ENCODE assay signal across 19 cellular contexts in the genomic region with DNA sequence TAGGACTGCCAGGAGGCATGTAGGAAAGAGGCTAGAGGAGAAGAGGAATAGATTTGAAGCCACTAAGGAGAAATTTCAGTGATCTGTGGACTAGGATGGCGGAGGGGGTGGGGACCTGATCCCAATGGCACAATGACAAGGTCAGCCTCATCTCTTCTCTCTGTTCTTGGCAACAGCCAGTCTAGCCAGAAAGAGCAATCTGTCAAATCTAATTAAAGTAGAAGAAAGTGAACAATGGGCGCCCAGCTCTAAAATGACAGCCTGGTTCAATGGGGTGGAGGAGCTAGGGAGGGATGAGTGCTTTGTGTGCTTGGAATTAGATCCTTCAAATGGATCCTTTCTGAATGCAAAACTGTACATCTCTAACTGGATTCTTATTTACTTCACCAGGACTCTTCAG. TPM values are rescaled to one million over a fixed set of nuclear protein-coding genes. Genes with fewer than 3 reads are reported as not detected.
A peak's percentile ranks its signal among the peaks of the same experiment; 100 is the strongest.
DNase-seq lines count a peak whose midpoint lies in the region; ATAC-seq and TF ChIP-seq lines count a peak whose summit lies in the region.
"Had no signal": no experiment of that assay in that cellular context is flagged by ENCODE, and none has a peak within 500 bp of the region (broad histone marks: within the 10 kb centered on the region; RNA-seq: fewer than 3 reads in every experiment).

No MANE protein-coding gene starts in this region.

- H2AK5ac ChIP-seq in IMR-90 (ENCODE audit: low read depth, low read length): peak overlapping the region; percentile 28; the same call in 1 of the 2 replicates

- intact Hi-C loops in IMR-90 (cut with micrococcal nuclease): no loop called here
- intact Hi-C loops in prostate gland (cut with DNase I): no loop called here
- intact Hi-C loops in ascending aorta (cut with DNase I): no loop called here

- whole genome bisulfite sequencing in IMR-90 (ENCODE audit: extremely low coverage in 2 of 2, insufficient read length in 1 of 2), 2 experiments: 100% methylated on average over 1 of the region's 2 CpGs; no CpG with 5 or more reads in 1 of the 2 experiments
- WGBS in prostate gland: 100% methylated on average over 2 of the region's 2 CpGs

- H3K36me3 ChIP-seq in IMR-90 (ENCODE audit: control insufficient read depth, insufficient read depth, low read length): no peaks in the 10 kb centered on the region
- H3K36me3 ChIP-seq in parathyroid adenoma (ENCODE audit: control insufficient read depth, insufficient read depth, low read length): no peaks in the 10 kb centered on the region
- no peaks in the 10 kb centered on the region for H3K36me3 ChIP-seq in prostate gland
- no peaks in the 10 kb centered on the region for H3K36me3 ChIP-seq in ascending aorta
- H3K36me3 ChIP-seq: heart right ventricle, spleen, thoracic aorta had no signal

- DNase-seq in IMR-90 (no peak), NCI-H2171 (lab: John Stamatoyannopoulos, UW) (peak; percentile 19), caudate nucleus (lab: John Stamatoyannopoulos, UW) (peak in 6 of 61 donors; percentile 3 to 51 (median 10)), prostate gland (ENCODE audit: low spot score) (no peak), ascending aorta (ENCODE audit: low spot score in 2 of 2) (no peak)
- DNase-seq: activated CD4-positive, alpha-beta T cell treated with anti-CD3 and anti-CD28 coated beads, Interleukin-2, amount 10 ng/mL, durations not matched to agents 7 days and 5 days; activated CD8-positive, alpha-beta memory T cell treated with anti-CD3 and anti-CD28 coated beads, Interleukin-2, amount 50 U/mL, for 48 hours; activated gamma-delta T cell; amniotic stem cell; GF-D8; heart right ventricle; naive B cell; NCI-H1930; RPMI8226; spleen had no signal

- H3K4me3 ChIP-seq in IMR-90 (ENCODE audit: insufficient read depth, low read depth, low read length): no peak overlapping the region
- H3K4me3 ChIP-seq in parathyroid adenoma (ENCODE audit: low read depth, low read length): no peak overlapping the region
- no peak overlapping the region for H3K4me3 ChIP-seq in prostate gland
- no peak overlapping the region for H3K4me3 ChIP-seq in ascending aorta
- H3K4me3 ChIP-seq: GM12878, heart right ventricle, spleen, thoracic aorta had no signal

- H4K8ac ChIP-seq in IMR-90 (ENCODE audit: low read depth in 2 of 2, low read length in 2 of 2): no peak overlapping the region

- H3K4ac ChIP-seq in IMR-90 (ENCODE audit: low read depth, low read length): no peak overlapping the region

- no peaks in the 10 kb centered on the region for H4K20me1 ChIP-seq in IMR-90 (ENCODE audit: insufficient read depth, low read length)

- no peak overlapping the region for H2AK9ac ChIP-seq in IMR-90 (replicated peaks; ENCODE audit: low read depth, low read length, poor library complexity)

- H3K27me3 ChIP-seq in IMR-90 (ENCODE audit: control insufficient read depth, insufficient read depth, low read length) (no peaks in the 10 kb centered on the region), parathyroid adenoma (ENCODE audit: control insufficient read depth, insufficient read depth, low read length) (no peaks in the 10 kb centered on the region), prostate gland (replicated peaks; ENCODE audit: insufficient read depth) (no peaks in the 10 kb centered on the region), ascending aorta (no peaks in the 10 kb centered on the region)
- H3K27me3 ChIP-seq: heart right ventricle, spleen had no signal

- no peak overlapping the region for H3K9ac ChIP-seq in IMR-90 (ENCODE audit: low read depth, low read length)
- H3K9ac ChIP-seq in parathyroid adenoma: no peak overlapping the region

- peaks cover 10% of the 10 kb centered on the region for H3K4me1 ChIP-seq in IMR-90 (ENCODE audit: control insufficient read depth, insufficient read depth, low read length)
- peaks cover 7% of the 10 kb centered on the region for H3K4me1 ChIP-seq in parathyroid adenoma
- H3K4me1 ChIP-seq in prostate gland (replicated peaks): no peaks in the 10 kb centered on the region
- peaks cover 0 to 10% of the 10 kb centered on the region in 2 donors for H3K4me1 ChIP-seq in ascending aorta

- no peak for TF ChIP-seq CTCF in IMR-90 (conservative IDR thresholded peaks at IDR 0.05; ENCODE audit: low read depth, low read length)
- no peak for TF ChIP-seq CTCF in parathyroid adenoma (IDR thresholded peaks at IDR 0.05)
- no peak for TF ChIP-seq CTCF in prostate gland (IDR thresholded peaks at IDR 0.05)
- TF ChIP-seq CTCF in ascending aorta (IDR thresholded peaks at IDR 0.05): no peak

- peaks cover 0 to 7% of the 10 kb centered on the region in 2 experiments; a peak in 1 of 4 replicates for H3K79me1 ChIP-seq in IMR-90 (ENCODE audit: low read depth in 1 of 2, low read length in 2 of 2)

- no peak for TF ChIP-seq POLR2A in IMR-90 (IDR thresholded peaks at IDR 0.05; ENCODE audit: low read depth, low read length)
- no peak for TF ChIP-seq POLR2A in prostate gland (IDR thresholded peaks at IDR 0.05)

- no peak overlapping the region for H2BK120ac ChIP-seq in IMR-90 (ENCODE audit: low read depth, low read length)

- H2BK5ac ChIP-seq in IMR-90 (ENCODE audit: low read depth, low read length, poor library complexity, severe bottlenecking): no peak overlapping the region

- no TSS peak for BruUV-seq in IMR-90 (replicated peaks; lab: Mats Ljungman, UMichigan)

- in situ Hi-C loops in IMR-90 (cut with MboI; ENCODE audit: low sequenced_read_pairs): no loop called here

- dilution Hi-C loops in IMR-90 (cut with HindIII; ENCODE audit: low sequenced_read_pairs, unreplicated experiment): no loop called here

- no peak overlapping the region for H4K5ac ChIP-seq in IMR-90 (ENCODE audit: low read depth, low read length)

- TF ChIP-seq RAD21 in IMR-90 (IDR thresholded peaks at IDR 0.05; ENCODE audit: low read length): no peak

- peaks cover 9% of the 10 kb centered on the region; the same call in 1 of the 2 replicates for H3K9me1 ChIP-seq in IMR-90 (ENCODE audit: insufficient read depth, low read length)

- H3K9me3 ChIP-seq in IMR-90 (ENCODE audit: control insufficient read depth, insufficient read depth, low read length) (no peaks in the 10 kb centered on the region), parathyroid adenoma (ENCODE audit: control insufficient read depth, low read length) (no peaks in the 10 kb centered on the region), prostate gland (no peaks in the 10 kb centered on the region), ascending aorta (no peaks in the 10 kb centered on the region)
- H3K9me3 ChIP-seq: heart right ventricle, spleen, thoracic aorta had no signal

- no peak overlapping the region for H2BK15ac ChIP-seq in IMR-90 (ENCODE audit: low read depth, low read length)

- peak overlapping the region; percentile 11; the same call in 1 of the 2 replicates for H3K14ac ChIP-seq in IMR-90 (replicated peaks; ENCODE audit: low read depth, low read length)

- H3K56ac ChIP-seq in IMR-90 (ENCODE audit: extremely low read depth, insufficient read depth, low read length): no peak overlapping the region

- ATAC-seq in IMR-90 (ENCODE audit: low read depth) (no peak), GM19463 (IDR thresholded peaks at IDR 0.05; ENCODE audit: unreplicated experiment) (no peak)
- ATAC-seq: GM12878, heart right ventricle had no signal

- H3K18ac ChIP-seq in IMR-90 (ENCODE audit: low read depth, low read length): no peak overlapping the region

- no peak overlapping the region for H3K4me2 ChIP-seq in IMR-90 (ENCODE audit: low read depth, low read length)
- H3K4me2 ChIP-seq in parathyroid adenoma (ENCODE audit: low read length): no peak overlapping the region

- CTCF ChIA-PET in IMR-90 (lab: Yijun Ruan, JAX): no interaction called here

- no peak overlapping the region for H2BK20ac ChIP-seq in IMR-90 (ENCODE audit: low read depth, low read length)

- H3K23ac ChIP-seq in IMR-90 (ENCODE audit: low read depth, low read length): no peak overlapping the region

- H2AFZ ChIP-seq in IMR-90 (replicated peaks; ENCODE audit: low read length, poor library complexity): no peak overlapping the region
- H2AFZ ChIP-seq in parathyroid adenoma: peak overlapping the region; percentile 18

- POLR2A ChIA-PET in IMR-90 (lab: Charles Lee; ENCODE audit: unreplicated experiment): interaction anchor here (0.9 kb wide), 1 partner anchor 38 kb away, joined by 3 read pairs; no protein-coding TSS in a partner anchor

- H4K91ac ChIP-seq in IMR-90 (ENCODE audit: insufficient read depth, low read depth, low read length): no peak overlapping the region

- no peaks in the 10 kb centered on the region for H3K79me2 ChIP-seq in parathyroid adenoma

- H3K27ac ChIP-seq in IMR-90 (ENCODE audit: insufficient read depth, low read length): no peak overlapping the region
- H3K27ac ChIP-seq in caudate nucleus (ENCODE audit: low read depth, low read length): peak overlapping the region; percentile 26
- H3K27ac ChIP-seq in parathyroid adenoma: no peak overlapping the region
- no peak overlapping the region for H3K27ac ChIP-seq in prostate gland
- H3K27ac ChIP-seq in ascending aorta: no peak overlapping the region
- H3K27ac ChIP-seq: heart right ventricle, spleen, thoracic aorta had no signal

TF ChIP-seq in IMR-90, 13 proteins besides CTCF, POLR2A, EP300 and RAD21 (continues in another document):
- TF ChIP-seq CHD1 (IDR thresholded peaks at IDR 0.05; ENCODE audit: low read depth, low read length) (no peak), FOS (IDR thresholded peaks at IDR 0.05; ENCODE audit: low read depth, low read length) (no peak), CEBPB (IDR thresholded peaks at IDR 0.05; ENCODE audit: low read depth, low read length) (no peak), MAZ (IDR thresholded peaks at IDR 0.05; ENCODE audit: borderline replicate concordance, low read depth, low read length) (no peak), RCOR1 (IDR thresholded peaks at IDR 0.05; ENCODE audit: insufficient replicate concordance, low read length) (no peak)
- TF ChIP-seq, protein P1, sequence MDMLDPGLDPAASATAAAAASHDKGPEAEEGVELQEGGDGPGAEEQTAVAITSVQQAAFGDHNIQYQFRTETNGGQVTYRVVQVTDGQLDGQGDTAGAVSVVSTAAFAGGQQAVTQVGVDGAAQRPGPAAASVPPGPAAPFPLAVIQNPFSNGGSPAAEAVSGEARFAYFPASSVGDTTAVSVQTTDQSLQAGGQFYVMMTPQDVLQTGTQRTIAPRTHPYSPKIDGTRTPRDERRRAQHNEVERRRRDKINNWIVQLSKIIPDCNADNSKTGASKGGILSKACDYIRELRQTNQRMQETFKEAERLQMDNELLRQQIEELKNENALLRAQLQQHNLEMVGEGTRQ (IDR thresholded peaks at IDR 0.05; ENCODE audit: low read depth, low read length): no peak

RNA-seq across cellular contexts. Expression of a gene that starts 37.2 kb away (rescaled TPM):
- total RNA-seq in IMR-90 (2012; rRNA removed) (1,144 and 1,420 TPM in 2 replicates), prostate gland (10 to 100 TPM; 81.9 to 85.6 TPM), ascending aorta (370 TPM)
- polyA plus RNA-seq in IMR-90 (2012; rRNA removed): 2,555 and 2,715 TPM in 2 replicates
- 1,691 and 2,161 TPM in 2 replicates for polyA plus RNA-seq in IMR-90 (2012; cell fraction: cytosol; rRNA removed)
- 639 and 1,093 TPM in 2 replicates for polyA plus RNA-seq in IMR-90 (2012; cell fraction: nucleus; rRNA removed; ENCODE audit: low replicate concordance)

RNA-seq across cellular contexts. Expression of a gene that starts 38.8 kb away (rescaled TPM):
- 2,389 and 2,832 TPM in 2 replicates for total RNA-seq in IMR-90 (2012; rRNA removed)
- 2,096 and 2,105 TPM in 2 replicates for polyA plus RNA-seq in IMR-90 (2012; rRNA removed)
- polyA plus RNA-seq in IMR-90 (2012; cell fraction: cytosol; rRNA removed): 1,171 and 1,948 TPM in 2 replicates
- 888 and 932 TPM in 2 replicates for polyA plus RNA-seq in IMR-90 (2012; cell fraction: nucleus; rRNA removed; ENCODE audit: low replicate concordance)
- 100 to 1,000 TPM in 1 of 2 donors, 10 to 100 TPM in 1; 81.6 to 253 TPM for total RNA-seq in prostate gland
- total RNA-seq in ascending aorta: 214 TPM
